27 cellular contexts compared by ENCODE assay signal in the genomic region with DNA sequence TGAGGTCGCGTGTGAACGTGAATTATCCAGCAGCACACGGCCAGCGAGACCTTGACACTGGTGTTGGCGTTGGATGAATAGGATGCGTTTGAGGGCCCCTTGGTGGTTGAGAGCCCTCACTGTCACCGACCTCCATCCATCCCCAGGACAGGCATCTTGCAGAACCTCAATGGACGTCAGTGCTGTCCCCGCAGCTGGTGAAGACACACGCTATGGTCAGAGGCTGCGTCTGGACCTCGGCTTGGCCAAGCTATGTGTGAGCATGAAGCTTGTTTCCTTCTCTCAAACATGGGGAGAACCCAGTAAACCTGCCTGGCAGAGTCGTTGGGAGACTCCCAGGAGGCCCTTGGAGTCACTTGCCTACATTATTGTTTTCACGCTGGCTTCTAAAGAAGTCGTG.
"Had no signal": no experiment of that assay in that cellular context is flagged by ENCODE, and none has a peak within 500 bp of the region (broad histone marks: within the 10 kb centered on the region; RNA-seq: fewer than 3 reads in every experiment).

No MANE protein-coding gene starts in this region.

- ATAC-seq: stimulated activated effector memory CD8-positive, alpha-beta T cell treated with anti-CD3 and anti-CD28 coated beads, Interleukin-12 subunit alpha, Interleukin-12 subunit beta, amount 100 ng/mL, for 72 hours; stimulated activated memory B cell treated with anti-CD40 and anti-IgM and Interleukin-4, amounts not matched to agents 10 μg/mL and 1 μg/mL and 100 μg/mL, for 72 hours; stimulated activated naive B cell treated with anti-CD40 and anti-IgM and Interleukin-4, amounts not matched to agents 10 μg/mL and 1 μg/mL and 100 μg/mL, for 72 hours; stimulated activated naive CD8-positive, alpha-beta T cell treated with anti-CD3 and anti-CD28 coated beads, Interleukin-15, amount 100 ng/mL, for 72 hours; stimulated activated naive CD8-positive, alpha-beta T cell treated with anti-CD3 and anti-CD28 coated beads, Interleukin-15, Interleukin-2, amounts not matched to agents 100 U/mL and 50 U/mL, for 24 hours had no signal

- H3K27ac ChIP-seq: stomach, suprapubic skin, testis, thoracic aorta, thyroid gland, tibial artery, tibial nerve, transverse colon, upper lobe of left lung, upper lobe of right lung, uterus, vagina had no signal

- FAIRE-seq: urothelium cell line had no signal

- H3K9me3 ChIP-seq: stomach, suprapubic skin, testis, thoracic aorta, thyroid gland, transverse colon, upper lobe of left lung, upper lobe of right lung, uterus, vagina had no signal

- H3K36me3 ChIP-seq: stomach, suprapubic skin, thoracic aorta, thyroid gland, tibial artery, tibial nerve, transverse colon, upper lobe of left lung, upper lobe of right lung, uterus, vagina had no signal

- DNase-seq: stimulated activated CD4-positive, alpha-beta T cell treated with anti-CD3 and anti-CD28 coated beads, Interleukin-2, amount 100 ng/mL, for 48 hours; stimulated activated CD4-positive, alpha-beta T cell treated with anti-CD3 and anti-CD28 coated beads, Interleukin-4, amount 100 ng/mL, for 1 hour; stimulated activated CD4-positive, alpha-beta T cell treated with anti-CD3 and anti-CD28 coated beads, Interleukin-4, amount 100 ng/mL, for 24 hours; stimulated activated CD4-positive, alpha-beta T cell treated with anti-CD3 and anti-CD28 coated beads, Interleukin-4, amount 100 ng/mL, for 4 hours; stimulated activated CD8-positive, alpha-beta memory T cell treated with anti-CD3 and anti-CD28 coated beads, Interleukin-4, amount 100 ng/mL, for 48 hours; stimulated activated naive B cell treated with anti-CD40 and anti-IgM and Interleukin-4, amounts not matched to agents 10 μg/mL and 1 μg/mL and 100 μg/mL, for 72 hours; stimulated activated naive CD4-positive, alpha-beta T cell; stimulated activated naive CD4-positive, alpha-beta T cell treated with Interleukin-2 at 50 U/mL for 16 hours; stimulated activated naive CD8-positive, alpha-beta T cell treated with anti-CD3 and anti-CD28 coated beads, Interleukin-15, amount 100 ng/mL, for 72 hours; stimulated activated naive CD8-positive, alpha-beta T cell treated with anti-CD3 and anti-CD28 coated beads, Interleukin-15, Interleukin-2, amounts not matched to agents 100 U/mL and 50 U/mL, for 24 hours; stomach; substantia nigra; testis; thyroid gland; tibial artery; transverse colon; trophoblast cell; upper lobe of left lung; upper lobe of right lung; uterus had no signal

- H3K4me3 ChIP-seq: stomach, suprapubic skin, testis, thoracic aorta, thyroid gland, tibial artery, tibial nerve, transverse colon, upper lobe of left lung, upper lobe of right lung, uterus, vagina had no signal

- H3K4me1 ChIP-seq: stomach, suprapubic skin, testis, thyroid gland, tibial artery, tibial nerve, transverse colon, upper lobe of left lung, upper lobe of right lung, uterus, vagina had no signal

- H3K27me3 ChIP-seq: suprapubic skin, testis, thyroid gland, tibial nerve, transverse colon, upper lobe of left lung, upper lobe of right lung, uterus, vagina had no signal
